In genomic region chr9:14778565-14778964, GRCh38 we compare ENCODE assay signal across 10 cellular contexts. TPM values are rescaled to one million over a fixed set of nuclear protein-coding genes. Genes with fewer than 3 reads are reported as not detected.
"Had no signal": no experiment of that assay in that cellular context is flagged by ENCODE, and none has a peak within 500 bp of the region (broad histone marks: within the 10 kb centered on the region; RNA-seq: fewer than 3 reads in every experiment).

No MANE protein-coding gene starts in this region.

- H3K9ac ChIP-seq: KMS-11 had no signal

- H3K4me3 ChIP-seq: K562 had no signal

- DNase-seq: IMR-90, KBM-7, KG1 had no signal

- H3K27ac ChIP-seq: HL-60, KMS-11 had no signal

- H3K4me2 ChIP-seq: KMS-11 had no signal

- FAIRE-seq: HTR-8/SVneo, K562 had no signal

RNA-seq across cellular contexts. Expression of gene CER1, which starts 56.0 kb away (rescaled TPM):
- total RNA-seq: HT-29, HT1080, IMR-90, K562 had no signal
- polyA plus RNA-seq: IgD-negative memory B cell, IMR-90, K562 had no signal
